In genomic region chr1:244319283-244320132, GRCh38 we compare ENCODE assay signal across 9 cellular contexts.
A peak's percentile ranks its signal among the peaks of the same experiment; 100 is the strongest.
DNase-seq lines count a peak whose midpoint lies in the region; ATAC-seq and TF ChIP-seq lines count a peak whose summit lies in the region.
"Had no signal": no experiment of that assay in that cellular context is flagged by ENCODE, and none has a peak within 500 bp of the region (broad histone marks: within the 10 kb centered on the region; RNA-seq: fewer than 3 reads in every experiment).

No MANE protein-coding gene starts in this region.

- H3K9me3 Mint-ChIP-seq in activated naive CD4-positive, alpha-beta T cell treated with anti-CD3 and anti-CD28 coated beads, Interleukin-2, amount 50 U/mL, for 72 hours: no peaks in the 10 kb centered on the region

- peak overlapping the region; percentile 17 for H3K27ac ChIP-seq in muscle layer of duodenum (ENCODE audit: low read length)
- H3K27ac ChIP-seq in aorta (ENCODE audit: low read depth in 1 of 2, low read length in 2 of 2): no peak overlapping the region

- peaks cover 0 to 5% of the 10 kb centered on the region in 2 donors for H3K36me3 Mint-ChIP-seq in activated naive CD4-positive, alpha-beta T cell treated with anti-CD3 and anti-CD28 coated beads, Interleukin-2, amount 50 U/mL, for 72 hours

- ATAC-seq in HG02610 (IDR thresholded peaks at IDR 0.05; ENCODE audit: unreplicated experiment): peak; percentile 75
- peak; percentile 96 to 99 for ATAC-seq in activated naive CD4-positive, alpha-beta T cell treated with anti-CD3 and anti-CD28 coated beads, Interleukin-2, amount 50 U/mL, for 72 hours
- no peak for ATAC-seq in omental fat pad (ENCODE audit: low FRiP score)
- ATAC-seq in aorta (ENCODE audit: low FRiP score): no peak

- DNase-seq in NK-92 treated with Interleukin-12 subunit alpha and Interleukin-12 subunit beta, amount 100 ng/mL, for 24 hours (lab: John Stamatoyannopoulos, UW): peak; percentile 61
- DNase-seq in NK-92 (lab: John Stamatoyannopoulos, UW; ENCODE audit: unreplicated experiment) (no peak), NCI-H226 (peak; percentile 37), omental fat pad (ENCODE audit: low spot score) (no peak), aorta (no peak)
- peak in 1 of 2 donors; percentile 60 for DNase-seq in activated naive CD4-positive, alpha-beta T cell treated with anti-CD3 and anti-CD28 coated beads, Interleukin-2, amount 50 U/mL, for 72 hours (ENCODE audit: low spot score in 2 of 2)

- no peaks in the 10 kb centered on the region for H3K9me3 ChIP-seq in muscle layer of duodenum (ENCODE audit: control insufficient read depth in 1 of 2, low read length in 2 of 2)
- no peaks in the 10 kb centered on the region for H3K9me3 ChIP-seq in aorta (ENCODE audit: control insufficient read depth, low read length)
- H3K9me3 ChIP-seq: adrenal gland had no signal

- intact Hi-C loops in aorta (cut with DNase I): loop anchor here in 1 of 2 donors (5.0 kb wide), 1 partner anchor 133 kb away; the partner anchor contains the start of gene ADSS2

- whole genome bisulfite sequencing in aorta, 2 donors: 69 to 75% methylated on average over 9 of the region's 9 CpGs

- no peaks in the 10 kb centered on the region for H3K36me3 ChIP-seq in muscle layer of duodenum (ENCODE audit: control insufficient read depth in 1 of 2, insufficient read depth in 2 of 2, low read length in 2 of 2)
- H3K36me3 ChIP-seq in aorta (ENCODE audit: control insufficient read depth in 1 of 2, insufficient read depth in 2 of 2, low read length in 1 of 2): no peaks in the 10 kb centered on the region
- H3K36me3 ChIP-seq: adrenal gland had no signal

- no peak for TF ChIP-seq CTCF in omental fat pad (IDR thresholded peaks at IDR 0.05)

- H3K4me1 ChIP-seq in muscle layer of duodenum (ENCODE audit: control insufficient read depth in 1 of 2, insufficient read depth in 2 of 2, low read length in 2 of 2) (peaks cover 5 to 9% of the 10 kb centered on the region in 2 donors), aorta (ENCODE audit: control insufficient read depth in 1 of 2, insufficient read depth in 2 of 2, low read length in 2 of 2) (peaks cover 0 to 1% of the 10 kb centered on the region in 2 donors)

- no peak overlapping the region for H3K4me3 ChIP-seq in muscle layer of duodenum (ENCODE audit: low read depth in 1 of 2, low read length in 2 of 2)
- H3K4me3 ChIP-seq in aorta (ENCODE audit: low read length in 2 of 2): no peak overlapping the region
- H3K4me3 ChIP-seq: adrenal gland had no signal

- H3K27ac Mint-ChIP-seq in activated naive CD4-positive, alpha-beta T cell treated with anti-CD3 and anti-CD28 coated beads, Interleukin-2, amount 50 U/mL, for 72 hours: peak overlapping the region; percentile 66 to 94

- H3K27me3 ChIP-seq in muscle layer of duodenum (ENCODE audit: low read depth, low read length) (no peaks in the 10 kb centered on the region), aorta (ENCODE audit: control insufficient read depth in 1 of 2, insufficient read depth in 2 of 2, low read length in 1 of 2) (no peaks in the 10 kb centered on the region)
- H3K27me3 ChIP-seq: adrenal gland had no signal

Comparison
In these comparisons a context has a peak if more than half of its experiments do, and no peak if none do; other contexts are left out.
1. DNase-seq: peak in NK-92 treated with Interleukin-12 subunit alpha and Interleukin-12 subunit beta, amount 100 ng/mL, for 24 hours (single experiment) and NCI-H226 (single experiment); none in NK-92 (single experiment), omental fat pad (single experiment) and aorta (0 of 2).
2. ATAC-seq: peak in HG02610 (single experiment) and activated naive CD4-positive, alpha-beta T cell treated with anti-CD3 and anti-CD28 coated beads, Interleukin-2, amount 50 U/mL, for 72 hours (2 of 2); none in omental fat pad (single experiment) and aorta (single experiment).